28 cellular contexts compared by ENCODE assay signal in the genomic region with DNA sequence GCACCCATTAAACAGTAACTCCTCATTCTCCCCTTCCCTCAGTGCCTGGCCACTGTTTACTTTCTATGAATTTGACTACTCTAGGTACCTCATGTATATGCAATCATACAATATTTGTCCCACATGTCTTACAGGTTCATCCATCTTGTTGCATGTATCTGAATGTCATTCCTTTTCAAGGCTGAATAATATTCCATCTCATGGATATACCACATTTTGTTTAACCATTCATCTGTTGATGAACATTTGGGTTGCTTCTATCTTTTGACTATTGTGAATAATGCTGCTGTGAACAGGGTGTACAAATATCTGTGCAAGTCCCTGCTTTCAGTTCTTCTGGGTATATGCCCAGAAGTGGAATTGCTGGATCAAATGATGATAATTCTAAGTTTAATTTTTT.
"Had no signal": no experiment of that assay in that cellular context is flagged by ENCODE, and none has a peak within 500 bp of the region (broad histone marks: within the 10 kb centered on the region; RNA-seq: fewer than 3 reads in every experiment).

No MANE protein-coding gene starts in this region.

- H3K27me3 ChIP-seq: dorsolateral prefrontal cortex, esophagus squamous epithelium, gastrocnemius medialis, heart right ventricle, left lung had no signal

- H3K9me3 ChIP-seq: gastrocnemius medialis had no signal

- FAIRE-seq: colon, endometrium, islet of Langerhans, keratinocyte had no signal

- ATAC-seq: esophagus mucosa, gastrocnemius medialis, heart right ventricle, left cardiac atrium, left lung, left ventricle myocardium superior, lower lobe of right lung, mucosa of descending colon had no signal

- H3K27ac ChIP-seq: coronary artery, dorsolateral prefrontal cortex, epithelial cell of prostate, esophagus squamous epithelium, gastrocnemius medialis, heart right ventricle, left lung, lower lobe of right lung had no signal

- H3K36me3 ChIP-seq: esophagus squamous epithelium, gastrocnemius medialis, heart right ventricle, left lung, lower lobe of right lung had no signal

- H3K4me3 Mint-ChIP-seq: mesothelial cell of epicardium, naive B cell had no signal

- H3K4me1 Mint-ChIP-seq: mesothelial cell of epicardium, naive B cell had no signal

- H3K4me1 ChIP-seq: gastrocnemius medialis, heart right ventricle, left lung, lower lobe of right lung had no signal

- H3K27ac Mint-ChIP-seq: mesothelial cell of epicardium had no signal

- H3K4me3 ChIP-seq: coronary artery, dorsolateral prefrontal cortex, esophagus squamous epithelium, gastrocnemius medialis, heart right ventricle, left lung, lower lobe of right lung, mucosa of descending colon had no signal

- DNase-seq: dermis blood vessel endothelial cell; dorsolateral prefrontal cortex; effector CD4-positive, alpha-beta T cell; effector memory CD4-positive, alpha-beta T cell; erythroblast; esophagus squamous epithelium; foreskin fibroblast; foreskin melanocyte; gastrocnemius medialis; glutamatergic neuron; head of caudate nucleus; heart right ventricle; hippocampal formation; left cardiac atrium; left lung; left ventricle myocardium superior; lower lobe of right lung; mesenchymal stem cell; mucosa of descending colon; naive B cell had no signal
